In genomic region chr17:21146362-21147021, GRCh38 we compare ENCODE assay signal across 15 cellular contexts.
"Had no signal": no experiment of that assay in that cellular context is flagged by ENCODE, and none has a peak within 500 bp of the region (broad histone marks: within the 10 kb centered on the region; RNA-seq: fewer than 3 reads in every experiment).

No MANE protein-coding gene starts in this region.

- ATAC-seq: heart left ventricle, left lobe of liver had no signal

- FAIRE-seq: astrocyte had no signal

- H3K36me3 ChIP-seq: thyroid gland, vagina had no signal

- H3K4me3 ChIP-seq: esophagus squamous epithelium, heart left ventricle, skin epidermis, thyroid gland, vagina had no signal

- H3K27me3 ChIP-seq: esophagus squamous epithelium, heart left ventricle, thyroid gland, vagina had no signal

- H2AFZ ChIP-seq: parathyroid adenoma had no signal

- H3K9ac ChIP-seq: parathyroid adenoma had no signal

- H3K27ac ChIP-seq: esophagus squamous epithelium, parathyroid adenoma, thyroid gland, vagina had no signal

- H3K9me3 ChIP-seq: thyroid gland, vagina had no signal

- DNase-seq: activated CD4-positive, alpha-beta memory T cell treated with anti-CD3 and anti-CD28 coated beads for 36 hours; activated CD4-positive, CD25-positive, alpha-beta regulatory T cell treated with anti-CD3 and anti-CD28 coated beads, Interleukin-2, amount 50 U/mL, for 72 hours; activated gamma-delta T cell treated with Interleukin-2 at 50 U/mL for 16 hours; activated T-cell treated with anti-CD3 and anti-CD28 coated beads, Interleukin-2, amount 50 U/mL, for 48 hours; esophagus squamous epithelium; foreskin melanocyte; heart left ventricle; mesendoderm; retina; thyroid gland had no signal

- H3K4me1 ChIP-seq: esophagus squamous epithelium, parathyroid adenoma, thyroid gland, vagina had no signal
